ENCODE assay signal across 9 cellular contexts in genomic region chr10:44647877-44648542, GRCh38.
A peak's percentile ranks its signal among the peaks of the same experiment; 100 is the strongest.
DNase-seq lines count a peak whose midpoint lies in the region; ATAC-seq, FAIRE-seq and TF ChIP-seq lines count a peak whose summit lies in the region.
"Had no signal": no experiment of that assay in that cellular context is flagged by ENCODE, and none has a peak within 500 bp of the region (broad histone marks: within the 10 kb centered on the region; RNA-seq: fewer than 3 reads in every experiment).

No MANE protein-coding gene starts in this region.

- no peak overlapping the region for H3K9ac ChIP-seq in astrocyte (ENCODE audit: low read length)

- no peak overlapping the region for H3K4me3 Mint-ChIP-seq in astrocyte (ENCODE audit: unreplicated experiment)
- no peak overlapping the region for H3K4me3 Mint-ChIP-seq in activated CD8-positive, alpha-beta memory T cell treated with anti-CD3 and anti-CD28 coated beads, Interleukin-2, amount 10 ng/mL, durations not matched to agents 7 days and 5 days

- ATAC-seq in GM18873 (IDR thresholded peaks at IDR 0.05; ENCODE audit: low FRiP score, unreplicated experiment) (peak; percentile 87), HG03064 (IDR thresholded peaks at IDR 0.05; ENCODE audit: low read depth, unreplicated experiment) (peak; percentile 66)
- ATAC-seq in activated CD8-positive, alpha-beta memory T cell treated with anti-CD3 and anti-CD28 coated beads, Interleukin-2, amount 10 ng/mL, durations not matched to agents 7 days and 5 days, result no peak

- CTCF ChIA-PET in activated CD8-positive, alpha-beta memory T cell treated with anti-CD3 and anti-CD28 coated beads, Interleukin-2, amount 10 ng/mL, durations not matched to agents 7 days and 5 days (lab: Charles Lee), result no interaction called here

- no peaks in the 10 kb centered on the region for H3K79me2 ChIP-seq in astrocyte (ENCODE audit: insufficient read depth, low read length)

- peak; percentile 5 for FAIRE-seq in astrocyte (lab: Jason Lieb, UNC)

- H3K27ac ChIP-seq in astrocyte (ENCODE audit: low read depth, low read length), result no peak overlapping the region

- no peak for TF ChIP-seq CTCF in astrocyte (IDR thresholded peaks at IDR 0.05; ENCODE audit: insufficient read depth, low read depth, low read length)

- H2AFZ ChIP-seq in astrocyte (ENCODE audit: low read depth, low read length), result no peak overlapping the region

- H3K27me3 Mint-ChIP-seq in astrocyte (ENCODE audit: low read depth, unreplicated experiment), result peaks cover 10% of the 10 kb centered on the region
- H3K27me3 Mint-ChIP-seq in activated CD8-positive, alpha-beta memory T cell treated with anti-CD3 and anti-CD28 coated beads, Interleukin-2, amount 10 ng/mL, durations not matched to agents 7 days and 5 days, result no peaks in the 10 kb centered on the region

- peaks cover 9% of the 10 kb centered on the region for H3K4me1 ChIP-seq in astrocyte (ENCODE audit: insufficient read depth, low read length)

- no peaks in the 10 kb centered on the region for H3K36me3 ChIP-seq in astrocyte (ENCODE audit: insufficient read depth, low read length)

- H3K9me3 ChIP-seq in astrocyte (ENCODE audit: insufficient read depth, low read depth, low read length), result no peaks in the 10 kb centered on the region

- H3K9me3 Mint-ChIP-seq in astrocyte (ENCODE audit: unreplicated experiment), result peaks cover 7% of the 10 kb centered on the region
- H3K9me3 Mint-ChIP-seq in activated CD8-positive, alpha-beta memory T cell treated with anti-CD3 and anti-CD28 coated beads, Interleukin-2, amount 10 ng/mL, durations not matched to agents 7 days and 5 days (ENCODE audit: low read depth), result no peaks in the 10 kb centered on the region

- no peak overlapping the region for H3K4me2 ChIP-seq in astrocyte (ENCODE audit: low read length)

- H3K27ac Mint-ChIP-seq in astrocyte (ENCODE audit: unreplicated experiment), result no peak overlapping the region
- H3K27ac Mint-ChIP-seq in activated CD8-positive, alpha-beta memory T cell treated with anti-CD3 and anti-CD28 coated beads, Interleukin-2, amount 10 ng/mL, durations not matched to agents 7 days and 5 days, result no peak overlapping the region

- no peaks in the 10 kb centered on the region for H4K20me1 ChIP-seq in astrocyte (ENCODE audit: insufficient read depth, low read length)

- no peaks in the 10 kb centered on the region for H3K27me3 ChIP-seq in astrocyte (ENCODE audit: insufficient read depth, low read length)

- no peak overlapping the region for H3K4me3 ChIP-seq in astrocyte (ENCODE audit: insufficient read depth, low read depth, low read length)

- no peaks in the 10 kb centered on the region for H3K36me3 Mint-ChIP-seq in astrocyte (ENCODE audit: low read depth, unreplicated experiment)
- H3K36me3 Mint-ChIP-seq in activated CD8-positive, alpha-beta memory T cell treated with anti-CD3 and anti-CD28 coated beads, Interleukin-2, amount 10 ng/mL, durations not matched to agents 7 days and 5 days, result no peaks in the 10 kb centered on the region

- H3K4me1 Mint-ChIP-seq in astrocyte (ENCODE audit: low read depth, unreplicated experiment), result no peaks in the 10 kb centered on the region
- no peaks in the 10 kb centered on the region for H3K4me1 Mint-ChIP-seq in activated CD8-positive, alpha-beta memory T cell treated with anti-CD3 and anti-CD28 coated beads, Interleukin-2, amount 10 ng/mL, durations not matched to agents 7 days and 5 days

- DNase-seq in astrocyte (ENCODE audit: low read depth), result peak; percentile 71
- peak; percentile 34 for DNase-seq in pons (ENCODE audit: low spot score)
- DNase-seq in NCI-H1436 treated with DMSO at 0.1 percent for 48 hours (lab: John Stamatoyannopoulos, UW), result no peak
- no peak for DNase-seq in HT-29 (ENCODE audit: low spot score)
- no peak for DNase-seq in activated CD8-positive, alpha-beta memory T cell treated with anti-CD3 and anti-CD28 coated beads, Interleukin-2, amount 10 ng/mL, durations not matched to agents 7 days and 5 days
- no peak for DNase-seq in hippocampal formation (lab: John Stamatoyannopoulos, UW)
- DNase-seq: NCI-H526 treated with DMSO at 0.1 percent for 48 hours had no signal

Comparison
In these comparisons a context has a peak if more than half of its experiments do, and no peak if none do; other contexts are left out.
1. DNase-seq: peak in astrocyte (single experiment) and pons (single experiment); none in NCI-H1436 treated with DMSO at 0.1 percent for 48 hours (single experiment), HT-29 (single experiment), activated CD8-positive, alpha-beta memory T cell treated with anti-CD3 and anti-CD28 coated beads, Interleukin-2, amount 10 ng/mL, durations not matched to agents 7 days and 5 days (single experiment) and hippocampal formation (0 of 2).